Comparison of ENCODE assay signal across 1 cellular context in genomic region chr15:40900256-40901052, GRCh38.
TF ChIP-seq lines count a peak whose summit lies in the region.

No MANE protein-coding gene starts in this region.

TF ChIP-seq in GM12878, 131 proteins besides CTCF, POLR2A, EP300 and RAD21:
- TF ChIP-seq SRF (IDR thresholded peaks at IDR 0.05; ENCODE audit: low read depth in 2 of 2, low read length in 2 of 2): no peak
- no peak for TF ChIP-seq E2F8 (IDR thresholded peaks at IDR 0.05; ENCODE audit: low read depth, partially characterized antibody)
- no peak for TF ChIP-seq MYB (IDR thresholded peaks at IDR 0.05; ENCODE audit: borderline replicate concordance, low read depth, low read length)
- TF ChIP-seq JUND (IDR thresholded peaks at IDR 0.05; ENCODE audit: low read depth, low read length): no peak
- TF ChIP-seq SMARCA5 (IDR thresholded peaks at IDR 0.05): no peak
- TF ChIP-seq CHD2 (IDR thresholded peaks at IDR 0.05; ENCODE audit: borderline replicate concordance, low read depth, low read length): no peak
- TF ChIP-seq NBN (IDR thresholded peaks at IDR 0.05): no peak
- TF ChIP-seq ZNF384 (IDR thresholded peaks at IDR 0.05; ENCODE audit: borderline replicate concordance, low read depth, low read length): no peak
